ENCODE assay signal across 23 cellular contexts in the genomic region with DNA sequence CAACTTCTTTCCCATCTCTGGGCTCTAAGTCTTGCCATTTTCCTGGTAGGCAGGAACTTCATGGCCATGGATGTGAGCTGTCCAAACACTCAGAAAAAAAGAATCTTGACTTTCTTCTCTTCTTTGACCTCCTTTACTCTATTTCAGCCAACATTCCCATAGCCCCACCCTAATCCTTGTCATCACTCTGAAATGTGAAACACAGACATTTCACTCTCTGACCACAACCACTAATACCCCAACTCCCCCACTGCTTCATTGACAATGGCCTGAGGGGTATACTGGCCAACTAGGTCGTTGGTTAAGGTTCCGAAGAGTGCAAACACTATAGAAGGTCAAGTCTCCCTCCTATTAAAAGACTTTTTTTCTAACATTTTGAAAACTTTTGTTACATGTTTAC. TPM values are rescaled to one million over a fixed set of nuclear protein-coding genes. Genes with fewer than 3 reads are reported as not detected.
"Had no signal": no experiment of that assay in that cellular context is flagged by ENCODE, and none has a peak within 500 bp of the region (broad histone marks: within the 10 kb centered on the region; RNA-seq: fewer than 3 reads in every experiment).

No MANE protein-coding gene starts in this region.

- DNase-seq: activated CD4-positive, alpha-beta T cell treated with anti-CD3 and anti-CD28 coated beads, Interleukin-2, amount 10 ng/mL, durations not matched to agents 7 days and 5 days; activated CD8-positive, alpha-beta T cell treated with anti-CD3 and anti-CD28 coated beads, Interleukin-2, amount 10 ng/mL, durations not matched to agents 7 days and 5 days; activated naive CD4-positive, alpha-beta T cell treated with anti-CD3 and anti-CD28 coated beads for 36 hours; activated T-cell treated with anti-CD3 and anti-CD28 coated beads, Interleukin-2, amount 50 U/mL, for 4 hours; aorta; brain microvascular endothelial cell; erythroblast; foreskin melanocyte; glutamatergic neuron; hippocampal formation; left lung; naive B cell; stimulated activated CD4-positive, alpha-beta T cell treated with anti-CD3 and anti-CD28 coated beads, Interleukin-12 subunit alpha, Interleukin-12 subunit beta, amount 100 ng/mL, for 4 hours; stimulated activated CD4-positive, alpha-beta T cell treated with anti-CD3 and anti-CD28 coated beads, Interleukin-1b, Interleukin-23, amount 100 ng/mL, for 48 hours; stimulated activated CD8-positive, alpha-beta memory T cell treated with anti-CD3 and anti-CD28 coated beads, Interleukin-4, amount 100 ng/mL, for 48 hours; stimulated activated naive CD4-positive, alpha-beta T cell; uterus had no signal

- H3K27ac ChIP-seq: brain microvascular endothelial cell, coronary artery, left lung, thyroid gland, uterus had no signal

RNA-seq across cellular contexts. Expression of gene CYP2A13, which starts 4.7 kb away (rescaled TPM):
- total RNA-seq: activated CD4-positive, alpha-beta T cell treated with anti-CD3 and anti-CD28 coated beads, Interleukin-2, amount 10 ng/mL, durations not matched to agents 7 days and 5 days; activated CD8-positive, alpha-beta T cell treated with anti-CD3 and anti-CD28 coated beads, Interleukin-2, amount 10 ng/mL, durations not matched to agents 7 days and 5 days; activated naive CD4-positive, alpha-beta T cell treated with anti-CD3 and anti-CD28 coated beads for 36 hours; activated T-cell treated with anti-CD3 and anti-CD28 coated beads, Interleukin-2, amount 50 U/mL, for 4 hours; aorta; left lung; mononuclear cell; neural crest cell; omental fat pad; posterior vena cava; thyroid gland; uterus had no signal

RNA-seq across cellular contexts. Expression of gene CYP2F1, which starts 30.7 kb away (rescaled TPM):
- total RNA-seq: activated CD4-positive, alpha-beta T cell treated with anti-CD3 and anti-CD28 coated beads, Interleukin-2, amount 10 ng/mL, durations not matched to agents 7 days and 5 days; activated CD8-positive, alpha-beta T cell treated with anti-CD3 and anti-CD28 coated beads, Interleukin-2, amount 10 ng/mL, durations not matched to agents 7 days and 5 days; activated naive CD4-positive, alpha-beta T cell treated with anti-CD3 and anti-CD28 coated beads for 36 hours; activated T-cell treated with anti-CD3 and anti-CD28 coated beads, Interleukin-2, amount 50 U/mL, for 4 hours; aorta; neural crest cell; omental fat pad; posterior vena cava; thyroid gland; uterus had no signal
